ENCODE assay signal across 11 cellular contexts in the genomic region with DNA sequence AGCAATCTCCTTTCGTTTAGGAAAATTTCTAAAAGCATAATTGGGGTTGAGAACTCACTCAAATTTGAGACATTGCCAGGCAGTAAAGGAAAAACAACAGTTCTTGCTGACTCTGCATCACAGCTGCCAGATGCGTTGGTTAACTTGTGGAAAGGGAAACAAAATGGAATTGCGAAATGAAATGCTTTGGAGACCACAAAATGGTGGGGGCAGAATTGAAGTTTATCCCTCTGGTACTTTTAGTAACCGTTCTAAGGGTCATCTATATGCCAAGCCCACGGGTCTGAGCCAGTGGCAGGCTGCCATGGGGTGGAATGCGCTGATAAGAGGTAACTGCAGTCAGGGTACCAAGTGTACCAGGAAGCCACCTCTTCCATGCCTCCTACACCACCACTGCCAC. TPM values are rescaled to one million over a fixed set of nuclear protein-coding genes. Genes with fewer than 3 reads are reported as not detected.
DNase-seq lines count a peak whose midpoint lies in the region; TF ChIP-seq lines count a peak whose summit lies in the region.
"Had no signal": no experiment of that assay in that cellular context is flagged by ENCODE, and none has a peak within 500 bp of the region (broad histone marks: within the 10 kb centered on the region; RNA-seq: fewer than 3 reads in every experiment).

No MANE protein-coding gene starts in this region.

- H3K27ac ChIP-seq in prostate gland (peak overlapping the region in 1 of 2 donors; percentile 1), MM.1S (ENCODE audit: low read length) (no peak overlapping the region)

- 12% methylated on average over 6 of the region's 6 CpGs for WGBS in prostate gland

- TF ChIP-seq CTCF in fibroblast of the aortic adventitia (IDR thresholded peaks at IDR 0.05; ENCODE audit: insufficient read depth, low read length) (no peak), prostate gland (IDR thresholded peaks at IDR 0.05) (no peak), MM.1S (IDR thresholded peaks at IDR 0.05; ENCODE audit: low read length) (no peak)

- intact Hi-C loops in prostate gland (cut with DNase I) = no loop called here

- no peak overlapping the region for H3K4me2 ChIP-seq in MM.1S (ENCODE audit: low read depth, low read length)

- H3K9me3 ChIP-seq in prostate gland (no peaks in the 10 kb centered on the region), MM.1S (replicated peaks; ENCODE audit: insufficient read depth, low read length) (no peaks in the 10 kb centered on the region)

- DNase-seq in AG20443 (ENCODE audit: low spot score) = peak; percentile 72
- peak; percentile 41 for DNase-seq in NOMO-1 treated with DMSO at 0.1 percent for 48 hours (lab: John Stamatoyannopoulos, UW; ENCODE audit: unreplicated experiment)
- DNase-seq in fibroblast of the aortic adventitia (ENCODE audit: low read depth) = peak; percentile 91
- peak; percentile 53 for DNase-seq in prostate gland (ENCODE audit: low spot score)
- DNase-seq in MM.1S = no peak
- no peak for DNase-seq in SW480 (ENCODE audit: low spot score)
- DNase-seq in dermis blood vessel endothelial cell = no peak
- no peak for DNase-seq in NAMALWA (ENCODE audit: low spot score)
- DNase-seq: activated CD4-positive, alpha-beta T cell treated with anti-CD3 and anti-CD28 coated beads for 36 hours; NCI-H1417 treated with DMSO at 0.1 percent for 48 hours; stimulated activated CD4-positive, alpha-beta T cell treated with anti-CD3 and anti-CD28 coated beads, Interleukin-4, amount 100 ng/mL, for 4 hours had no signal

- H3F3A ChIP-seq in MM.1S (ENCODE audit: insufficient read depth, low read length) = no peaks in the 10 kb centered on the region

- H3K27me3 ChIP-seq in prostate gland (replicated peaks; ENCODE audit: insufficient read depth) (no peaks in the 10 kb centered on the region), MM.1S (replicated peaks; ENCODE audit: insufficient read depth, low read length) (no peaks in the 10 kb centered on the region)

- no peaks in the 10 kb centered on the region for H3K79me2 ChIP-seq in MM.1S (ENCODE audit: low read length)

- H4K20me1 ChIP-seq in MM.1S (ENCODE audit: insufficient read depth, low read length) = no peaks in the 10 kb centered on the region

- no peak overlapping the region for H3K9ac ChIP-seq in MM.1S (ENCODE audit: low read length)

- no peaks in the 10 kb centered on the region for H3K36me3 ChIP-seq in prostate gland
- H3K36me3 ChIP-seq in MM.1S (replicated peaks; ENCODE audit: insufficient read depth, low read length) = no peaks in the 10 kb centered on the region

- H2AFZ ChIP-seq in MM.1S (ENCODE audit: low read length) = no peak overlapping the region

- H3K4me1 ChIP-seq in prostate gland (replicated peaks) (no peaks in the 10 kb centered on the region), MM.1S (ENCODE audit: low read length) (no peaks in the 10 kb centered on the region)

- no peaks in the 10 kb centered on the region for H3K9me2 ChIP-seq in MM.1S (replicated peaks; ENCODE audit: insufficient read depth, low read length)

- TF ChIP-seq POLR2A in prostate gland (IDR thresholded peaks at IDR 0.05) = no peak

- no peak overlapping the region for H3K4me3 ChIP-seq in fibroblast of the aortic adventitia (ENCODE audit: low read depth, low read length)
- no peak overlapping the region for H3K4me3 ChIP-seq in prostate gland
- no peak overlapping the region for H3K4me3 ChIP-seq in MM.1S (ENCODE audit: low read length)

RNA-seq across cellular contexts. Expression of a gene that starts 28.6 kb away (rescaled TPM):
- 58.1 and 119 TPM in 2 replicates for total RNA-seq in fibroblast of the aortic adventitia (ENCODE audit: low replicate concordance)
- 100 to 1,000 TPM; 228 to 503 TPM for total RNA-seq in prostate gland
- total RNA-seq in dermis blood vessel endothelial cell = 73.3 and 79.4 TPM in 2 replicates
- total RNA-seq: activated CD4-positive, alpha-beta T cell treated with anti-CD3 and anti-CD28 coated beads for 36 hours had no signal

Comparison
In these comparisons a context has a peak if more than half of its experiments do, and no peak if none do; other contexts are left out.
1. DNase-seq: peak in AG20443 (single experiment), NOMO-1 treated with DMSO at 0.1 percent for 48 hours (single experiment), fibroblast of the aortic adventitia (single experiment) and prostate gland (single experiment); none in MM.1S (single experiment), SW480 (single experiment), dermis blood vessel endothelial cell (single experiment) and NAMALWA (single experiment).